ENCODE assay signal across 7 cellular contexts in genomic region chr15:28831897-28832587, GRCh38.
DNase-seq lines count a peak whose midpoint lies in the region.

No MANE protein-coding gene starts in this region.

- DNase-seq in HCEC 1CT (peak; percentile 3), NCI-H69 (lab: John Stamatoyannopoulos, UW) (peak; percentile 97), astrocyte of the hippocampus (ENCODE audit: low read depth, low spot score) (peak; percentile 79), germinal center (ENCODE audit: low spot score) (peak; percentile 18), middle frontal gyrus (ENCODE audit: extremely low spot score, low spot score) (peak; percentile 81)
- peak; percentile 63 for DNase-seq in activated CD4-positive, alpha-beta T cell treated with anti-CD3 and anti-CD28 coated beads, Interleukin-2, amount 50 U/mL, for 1 hour
- DNase-seq in stimulated activated CD4-positive, alpha-beta T cell treated with anti-CD3 and anti-CD28 coated beads, Interleukin-1b, Interleukin-23, amount 100 ng/mL, for 48 hours: peak; percentile 67

Comparison
In these comparisons a context has a peak if more than half of its experiments do, and no peak if none do; other contexts are left out.
1. Peak in every context shown above with its lines: DNase-seq.
2. DNase-seq: peak in every context shown above with its lines; median percentile 97 in NCI-H69; 81 in middle frontal gyrus; 79 in astrocyte of the hippocampus; 67 in stimulated activated CD4-positive, alpha-beta T cell treated with anti-CD3 and anti-CD28 coated beads, Interleukin-1b, Interleukin-23, amount 100 ng/mL, for 48 hours; 63 in activated CD4-positive, alpha-beta T cell treated with anti-CD3 and anti-CD28 coated beads, Interleukin-2, amount 50 U/mL, for 1 hour; 18 in germinal center; 3 in HCEC 1CT.